10 cellular contexts compared by ENCODE assay signal in the genomic region with DNA sequence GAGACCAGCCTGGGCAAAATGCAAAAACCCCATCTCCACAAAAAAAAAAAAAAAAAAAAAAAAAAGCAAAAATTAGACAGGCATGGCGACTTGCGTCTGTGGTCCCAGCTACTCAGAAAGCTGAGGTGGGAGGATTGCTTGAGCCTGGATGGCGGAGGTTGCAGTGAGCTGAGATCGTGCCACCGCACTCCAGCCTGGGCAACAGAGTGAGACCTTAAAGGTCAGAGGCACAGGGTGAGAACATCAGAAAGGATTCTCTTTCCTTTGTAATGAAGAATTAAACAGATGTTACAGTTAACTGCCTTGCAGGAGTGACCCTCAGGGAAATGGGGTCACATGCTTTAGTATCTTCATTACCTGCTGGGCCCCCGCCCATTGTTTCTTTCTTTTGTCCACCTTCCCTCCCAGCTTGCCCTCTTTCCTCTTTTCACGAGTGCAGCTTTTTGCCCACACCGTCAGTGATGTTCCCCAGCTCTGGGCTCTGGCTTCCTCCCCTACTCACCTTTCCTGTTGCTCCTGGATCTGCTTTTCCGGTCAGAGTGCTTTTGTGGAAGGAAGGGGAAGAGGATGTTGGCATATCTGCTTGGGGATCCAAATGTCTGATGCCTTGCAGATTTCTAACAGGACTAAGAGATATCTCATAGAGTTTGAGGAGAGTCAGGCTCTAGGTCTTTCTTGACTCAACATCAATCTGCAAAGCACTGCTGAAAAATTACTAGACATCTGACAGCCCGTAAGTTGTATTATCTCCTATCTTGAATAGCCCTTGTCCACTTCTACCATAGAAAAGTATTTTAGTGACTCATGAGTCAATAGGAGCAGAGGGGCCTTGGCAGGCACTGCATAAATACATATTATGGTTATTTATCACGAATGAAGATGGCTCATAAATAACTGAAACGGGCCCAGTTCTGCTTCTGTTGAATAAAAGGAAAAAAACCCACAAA. TPM values are rescaled to one million over a fixed set of nuclear protein-coding genes. Genes with fewer than 3 reads are reported as not detected.
A peak's percentile ranks its signal among the peaks of the same experiment; 100 is the strongest.
DNase-seq lines count a peak whose midpoint lies in the region; ATAC-seq, FAIRE-seq and TF ChIP-seq lines count a peak whose summit lies in the region.
"Had no signal": no experiment of that assay in that cellular context is flagged by ENCODE, and none has a peak within 500 bp of the region (broad histone marks: within the 10 kb centered on the region; RNA-seq: fewer than 3 reads in every experiment).

No MANE protein-coding gene starts in this region.

- no peak overlapping the region for H3K9ac ChIP-seq in iPS-15b (ENCODE audit: low read depth, low read length)

- H3K4me1 ChIP-seq in iPS-15b (ENCODE audit: control insufficient read depth, insufficient read depth, low read length) (peaks cover 14% of the 10 kb centered on the region), sigmoid colon (peaks cover 0 to 45% (median 37%) of the 10 kb centered on the region in 4 donors)

- H3K27me3 Mint-ChIP-seq in activated T-helper 17 cell treated with anti-CD3 and anti-CD28 coated beads, Interleukin-2, amount 50 U/mL, for 72 hours, result peaks cover 4% of the 10 kb centered on the region

- no peak overlapping the region for H3K4me3 Mint-ChIP-seq in activated T-helper 17 cell treated with anti-CD3 and anti-CD28 coated beads, Interleukin-2, amount 50 U/mL, for 72 hours

- TF ChIP-seq EP300 in sigmoid colon (IDR thresholded peaks at IDR 0.05), result no peak

- H3K36me3 ChIP-seq in iPS-15b (ENCODE audit: control insufficient read depth, insufficient read depth, low read length) (no peaks in the 10 kb centered on the region), sigmoid colon (no peaks in the 10 kb centered on the region)

- H3K4me3 ChIP-seq in iPS-15b (ENCODE audit: low read depth, low read length) (peak overlapping the region; percentile 83), sigmoid colon (no peak overlapping the region)
- H3K4me3 ChIP-seq: SK-N-MC had no signal

- H3K4me1 Mint-ChIP-seq in activated T-helper 17 cell treated with anti-CD3 and anti-CD28 coated beads, Interleukin-2, amount 50 U/mL, for 72 hours, result peaks cover 14% of the 10 kb centered on the region

- H3K9me3 Mint-ChIP-seq in activated T-helper 17 cell treated with anti-CD3 and anti-CD28 coated beads, Interleukin-2, amount 50 U/mL, for 72 hours, result no peaks in the 10 kb centered on the region
- H3K9me3 Mint-ChIP-seq: activated T-helper 2 cell treated with anti-CD3 and anti-CD28 coated beads, Interferon-gamma antibody, Interleukin-2, Interleukin-4, amounts not matched to agents 10 μg/mL and 5 μg/mL and 100 μg/mL, durations not matched to agents 14 hours and 24 hours and 36 hours had no signal

- WGBS in sigmoid colon, 2 donors, result 83% methylated on average over 12 of the region's 12 CpGs

- intact Hi-C loops in sigmoid colon (cut with DNase I), result loop anchor here (2.0 to 10.0 kb wide), 5 partner anchors 37 to 466 kb away; a partner anchor contains a TSS

- peak overlapping the region; percentile 7 to 92 (median 52) for H3K27ac ChIP-seq in sigmoid colon
- H3K27ac ChIP-seq: SK-N-MC had no signal

- no peak overlapping the region for H3K27ac Mint-ChIP-seq in activated T-helper 17 cell treated with anti-CD3 and anti-CD28 coated beads, Interleukin-2, amount 50 U/mL, for 72 hours
- H3K27ac Mint-ChIP-seq: activated T-helper 2 cell treated with anti-CD3 and anti-CD28 coated beads, Interferon-gamma antibody, Interleukin-2, Interleukin-4, amounts not matched to agents 10 μg/mL and 5 μg/mL and 100 μg/mL, durations not matched to agents 14 hours and 24 hours and 36 hours had no signal

- ATAC-seq in SK-N-SH treated with all-trans-retinoic acid at 6 μM for 48 hours (peak; percentile 41), HG03342 (IDR thresholded peaks at IDR 0.05; ENCODE audit: unreplicated experiment) (no peak), HG03439 (IDR thresholded peaks at IDR 0.05; ENCODE audit: unreplicated experiment) (no peak)
- ATAC-seq in activated T-helper 17 cell treated with anti-CD3 and anti-CD28 coated beads, Interleukin-2, amount 50 U/mL, for 72 hours (replicated peaks), result no peak

- TF ChIP-seq POLR2A in sigmoid colon (IDR thresholded peaks at IDR 0.05), result no peak

- no peak for FAIRE-seq in HTR-8/SVneo (lab: Jason Lieb, UNC)

- no peak for TF ChIP-seq CTCF in sigmoid colon (IDR thresholded peaks at IDR 0.05)

- H3K27me3 ChIP-seq in iPS-15b (ENCODE audit: control insufficient read depth, insufficient read depth, low read length) (peaks cover 9% of the 10 kb centered on the region), sigmoid colon (no peaks in the 10 kb centered on the region)

- no peaks in the 10 kb centered on the region for H3K36me3 Mint-ChIP-seq in activated T-helper 17 cell treated with anti-CD3 and anti-CD28 coated beads, Interleukin-2, amount 50 U/mL, for 72 hours (ENCODE audit: low read depth)

- peak; percentile 50 for DNase-seq in HCEC 1CT
- no peak for DNase-seq in sigmoid colon
- no peak for DNase-seq in HTR-8/SVneo (ENCODE audit: insufficient read length, low spot score)

- H3K9me3 ChIP-seq in iPS-15b (ENCODE audit: control insufficient read depth, insufficient read depth, low read length) (no peaks in the 10 kb centered on the region), sigmoid colon (no peaks in the 10 kb centered on the region)

TF ChIP-seq in SK-N-SH treated with all-trans-retinoic acid at 6 μM for 48 hours, 23 proteins besides CTCF, POLR2A, EP300 and RAD21:
- peak; percentile 73 for TF ChIP-seq ISL1 (CRISPR knock-in tag; IDR thresholded peaks at IDR 0.05)
- no peak for TF ChIP-seq BACH2 (CRISPR knock-in tag; IDR thresholded peaks at IDR 0.05; ENCODE audit: borderline replicate concordance)
TF ChIP-seq in SK-N-SH treated with all-trans-retinoic acid at 6 μM for 48 hours: peak in this region for 1.

RNA-seq across cellular contexts. Expression of a gene that starts 35.6 kb away (rescaled TPM):
- 100 to 1,000 TPM in 2 of 4 donors, 10 to 100 TPM in 2; 72.3 to 148 (median 113) TPM for total RNA-seq in sigmoid colon
- polyA plus RNA-seq in sigmoid colon, result 100 to 1,000 TPM; 258 to 335 (median 329) TPM
- total RNA-seq in activated T-helper 17 cell treated with anti-CD3 and anti-CD28 coated beads, Interleukin-2, amount 50 U/mL, for 72 hours, result 100 to 1,000 TPM; 149 to 229 TPM
